ENCODE assay signal across 18 cellular contexts in the genomic region with DNA sequence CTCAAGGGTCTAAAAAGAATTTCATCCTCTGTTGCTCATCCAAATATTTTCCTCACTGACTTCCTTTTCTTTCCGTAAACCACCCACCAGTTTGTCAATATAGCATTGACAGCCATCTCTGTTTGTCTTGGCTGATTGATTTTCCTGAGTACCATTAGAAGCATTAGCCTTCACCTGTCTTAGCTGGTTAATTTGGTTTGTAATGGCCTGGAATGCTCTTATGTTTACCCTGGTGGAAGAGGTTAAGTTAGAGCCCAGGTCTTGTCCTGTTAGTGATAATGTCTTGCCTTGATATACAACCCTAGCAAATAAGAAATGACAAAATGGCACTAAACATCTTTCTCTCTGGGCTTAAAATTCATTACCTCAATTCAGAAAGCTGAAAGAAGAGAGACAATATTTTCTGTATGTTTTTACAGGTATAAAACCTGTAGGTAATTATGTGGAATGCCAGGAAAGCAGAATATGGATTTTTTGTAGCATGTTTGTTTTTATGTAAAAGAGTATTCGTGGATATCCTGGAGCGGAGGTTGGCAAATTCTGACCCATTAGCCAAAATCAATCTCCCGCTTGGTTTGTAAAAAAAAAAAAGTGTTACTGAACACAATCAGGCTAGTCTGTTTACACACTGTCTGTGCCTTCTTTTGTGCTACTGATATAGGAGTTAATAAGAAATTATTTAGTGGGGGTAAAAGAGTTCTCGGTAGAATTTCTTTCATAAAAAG.
DNase-seq lines count a peak whose midpoint lies in the region; ATAC-seq, FAIRE-seq and TF ChIP-seq lines count a peak whose summit lies in the region.
"Had no signal": no experiment of that assay in that cellular context is flagged by ENCODE, and none has a peak within 500 bp of the region (broad histone marks: within the 10 kb centered on the region; RNA-seq: fewer than 3 reads in every experiment).

No MANE protein-coding gene starts in this region.

- H3K4me3 ChIP-seq in pancreas: peak overlapping the region in 1 of 4 donors; percentile 3
- H3K4me3 ChIP-seq in suprapubic skin: no peak overlapping the region
- H3K4me3 ChIP-seq: A549; BLaER1 treated with 17β-estradiol and CSF1 and Interleukin-3, amounts not matched to agents 10 nM and 100 nM; MG63 had no signal

- peak; percentile 11 for DNase-seq in NCI-H345 treated with DMSO at 0.1 percent for 48 hours (lab: John Stamatoyannopoulos, UW; ENCODE audit: unreplicated experiment)
- no peak for DNase-seq in NCI-H345 (lab: John Stamatoyannopoulos, UW)
- peak; percentile 52 for DNase-seq in NCI-H1105 treated with DMSO at 0.1 percent for 48 hours (lab: John Stamatoyannopoulos, UW)
- peak; percentile 62 for DNase-seq in NCI-H748 treated with DMSO at 0.1 percent for 48 hours (lab: John Stamatoyannopoulos, UW)
- DNase-seq in pancreas: no peak
- DNase-seq in suprapubic skin (ENCODE audit: low spot score in 2 of 2): no peak
- DNase-seq: H9, IMR-90, Karpas-422, MG63, NCI-H1092 treated with DMSO at 0.1 percent for 48 hours, PC-3, T-helper 2 cell had no signal

- H3K9me3 ChIP-seq in pancreas (no peaks in the 10 kb centered on the region), suprapubic skin (no peaks in the 10 kb centered on the region)
- H3K9me3 ChIP-seq: A549, MG63 had no signal

- H3K27me3 ChIP-seq in pancreas (no peaks in the 10 kb centered on the region), suprapubic skin (no peaks in the 10 kb centered on the region)
- H3K27me3 ChIP-seq: BLaER1 treated with 17β-estradiol and CSF1 and Interleukin-3, amounts not matched to agents 10 nM and 100 nM; MG63 had no signal

- H3K4me1 ChIP-seq in pancreas: peaks cover 0 to 18% (median 16%) of the 10 kb centered on the region in 3 donors
- H3K4me1 ChIP-seq in suprapubic skin: no peaks in the 10 kb centered on the region
- H3K4me1 ChIP-seq: A549 had no signal

- intact Hi-C loops in pancreas (cut with DNase I): no loop called here

- FAIRE-seq in pancreas (lab: Jason Lieb, UNC): no peak
- FAIRE-seq: A549 had no signal

- peak; percentile 38 to 67 (median 50) for ATAC-seq in pancreas
- no peak for ATAC-seq in HG02571 (IDR thresholded peaks at IDR 0.05; ENCODE audit: unreplicated experiment)
- no peak for ATAC-seq in GM21423 (IDR thresholded peaks at IDR 0.05; ENCODE audit: unreplicated experiment)
- ATAC-seq: A549, PC-3 had no signal

- no peak for TF ChIP-seq CTCF in pancreas (IDR thresholded peaks at IDR 0.05)
- TF ChIP-seq CTCF in suprapubic skin (IDR thresholded peaks at IDR 0.05): no peak

- no peak for TF ChIP-seq EP300 in suprapubic skin (IDR thresholded peaks at IDR 0.05)

- TF ChIP-seq POLR2A in suprapubic skin (IDR thresholded peaks at IDR 0.05): no peak

- 11 to 18% methylated on average over 5 of the region's 5 CpGs for WGBS in pancreas, 2 donors
- 87% methylated on average over 5 of the region's 5 CpGs for WGBS in suprapubic skin

- H3K27ac ChIP-seq in pancreas: no peak overlapping the region
- no peak overlapping the region for H3K27ac ChIP-seq in suprapubic skin
- H3K27ac ChIP-seq: A549; BLaER1 treated with 17β-estradiol and CSF1 and Interleukin-3, amounts not matched to agents 10 nM and 100 nM; RWPE1 had no signal

- H3K36me3 ChIP-seq in pancreas (no peaks in the 10 kb centered on the region), suprapubic skin (no peaks in the 10 kb centered on the region)
- H3K36me3 ChIP-seq: BLaER1 treated with 17β-estradiol and CSF1 and Interleukin-3, amounts not matched to agents 10 nM and 100 nM; MG63 had no signal

Comparison
In these comparisons a context has a peak if more than half of its experiments do, and no peak if none do; other contexts are left out.
1. DNase-seq: peak in NCI-H345 treated with DMSO at 0.1 percent for 48 hours (single experiment), NCI-H1105 treated with DMSO at 0.1 percent for 48 hours (single experiment) and NCI-H748 treated with DMSO at 0.1 percent for 48 hours (single experiment); none in NCI-H345 (single experiment), pancreas (0 of 6) and suprapubic skin (0 of 2).
2. ATAC-seq: peak in pancreas (4 of 4); none in HG02571 (single experiment) and GM21423 (single experiment).